Comparison of ENCODE assay signal across 1 cellular context in the genomic region with DNA sequence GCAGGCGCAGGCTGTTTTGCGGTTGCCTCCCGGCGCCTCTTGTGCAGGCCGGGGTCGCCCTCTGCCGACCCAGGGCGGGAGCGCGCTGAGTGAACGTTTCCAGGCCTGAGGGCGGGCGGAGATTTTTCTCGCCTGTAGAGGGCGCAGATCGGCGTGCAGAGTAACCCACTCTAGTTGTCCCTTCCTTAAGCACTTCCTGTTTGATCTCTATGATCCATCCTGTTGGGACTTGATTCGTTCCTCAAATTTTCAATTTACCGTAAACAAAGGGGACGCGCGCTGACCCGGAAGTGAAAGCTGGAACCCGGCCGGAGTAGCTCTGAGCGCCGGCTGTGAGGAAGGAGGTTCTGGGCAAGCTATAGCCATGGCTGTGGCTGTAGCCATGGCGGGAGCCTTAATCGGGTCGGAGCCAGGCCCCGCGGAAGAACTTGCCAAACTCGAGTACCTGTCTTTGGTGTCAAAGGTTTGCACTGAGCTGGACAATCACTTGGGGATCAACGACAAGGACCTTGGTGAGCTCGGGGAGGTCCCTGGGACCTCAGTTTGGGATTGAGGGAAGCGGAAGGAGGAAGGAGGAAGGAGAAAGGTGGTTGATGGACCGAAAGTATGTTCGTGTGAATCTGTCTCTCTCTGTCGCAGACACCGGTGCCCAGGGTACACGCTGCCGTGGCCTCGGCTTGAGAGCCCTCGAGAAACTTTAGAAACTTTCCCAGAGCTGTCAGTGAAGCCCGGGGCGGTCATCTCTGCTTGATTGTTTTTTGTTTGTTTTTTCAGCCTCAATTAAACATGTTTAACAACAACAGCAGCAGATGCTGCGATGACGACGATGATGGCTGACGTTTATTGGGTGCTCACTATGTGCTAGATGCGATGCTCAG.
TF ChIP-seq lines count a peak whose summit lies in the region.

A gene (plus strand): TSS at position 302 of the 878 bp plus-strand sequence. CDS start 63 bp downstream, at position 365.

TF ChIP-seq in H1, 55 proteins besides CTCF, POLR2A, EP300 and RAD21 (continued from another document):
- no peak for TF ChIP-seq CTBP2 (IDR thresholded peaks at IDR 0.05; ENCODE audit: borderline replicate concordance, insufficient read depth, insufficient read length, low read length)
- no peak for TF ChIP-seq SRF (IDR thresholded peaks at IDR 0.05; ENCODE audit: low read depth, low read length)
- peak; percentile 93 for TF ChIP-seq EGR1 (IDR thresholded peaks at IDR 0.05; ENCODE audit: borderline replicate concordance, low read depth, low read length)
